Comparison of ENCODE assay signal across 8 cellular contexts in the genomic region with DNA sequence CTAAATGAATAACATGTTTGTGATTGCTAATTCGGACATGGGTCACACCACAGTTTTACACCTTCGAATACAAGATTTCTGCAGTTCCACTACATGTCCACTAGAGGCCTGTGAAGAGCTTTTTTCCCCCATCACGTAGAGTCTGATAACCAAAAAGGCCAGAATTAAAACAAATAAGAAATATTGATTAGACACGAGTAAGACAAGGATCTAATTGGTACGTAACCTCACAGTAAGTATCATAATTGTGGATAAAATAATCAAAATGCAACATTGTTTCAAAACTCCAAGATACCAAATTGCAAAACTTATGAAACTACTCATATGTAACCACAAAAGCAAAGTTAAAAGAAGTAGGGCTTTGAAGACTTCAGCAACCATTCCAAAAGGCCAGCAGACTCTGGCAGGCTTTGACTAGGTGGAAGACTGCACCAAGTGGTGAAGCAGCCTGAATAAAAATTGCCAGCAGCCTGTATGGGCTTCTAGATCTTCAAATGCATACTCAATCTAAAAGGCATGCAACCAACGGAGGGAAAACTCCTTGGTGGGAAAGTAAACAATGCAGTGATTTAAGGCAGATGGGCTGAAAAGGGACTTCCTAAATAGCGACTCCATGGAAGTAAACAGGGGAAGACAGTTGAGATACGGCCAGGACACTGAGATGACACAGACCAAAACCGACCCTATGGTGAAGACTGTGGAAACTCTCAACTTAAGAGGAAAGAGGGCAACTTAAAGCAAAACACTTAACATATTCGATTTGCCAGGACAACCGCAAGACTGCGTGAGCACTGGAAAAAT. TPM values are rescaled to one million over a fixed set of nuclear protein-coding genes. Genes with fewer than 3 reads are reported as not detected.
DNase-seq lines count a peak whose midpoint lies in the region; ATAC-seq, FAIRE-seq and TF ChIP-seq lines count a peak whose summit lies in the region.

No MANE protein-coding gene starts in this region.

- H3K4me1 Mint-ChIP-seq in naive thymus-derived CD8-positive, alpha-beta T cell, result peaks cover 0 to 6% (median 2%) of the 10 kb centered on the region in 4 donors

- H3K27ac Mint-ChIP-seq in naive thymus-derived CD8-positive, alpha-beta T cell, result peak overlapping the region in 1 of 10 donors; percentile 12

- peak overlapping the region; percentile 29 for H3K4me2 ChIP-seq in KMS-11

- H3K9ac ChIP-seq in KMS-11, result no peak overlapping the region

- H3K27ac ChIP-seq in KMS-11, result no peak overlapping the region
- H3K27ac ChIP-seq in effector memory CD4-positive, alpha-beta T cell (ENCODE audit: insufficient read depth, low read length, poor library complexity, severe bottlenecking), result no peak overlapping the region

- peaks cover 15% of the 10 kb centered on the region for H3K4me1 ChIP-seq in KMS-11 (ENCODE audit: low read depth, poor library complexity, severe bottlenecking)
- no peaks in the 10 kb centered on the region for H3K4me1 ChIP-seq in effector memory CD4-positive, alpha-beta T cell (ENCODE audit: control insufficient read depth, insufficient read depth, low read length, poor library complexity, severe bottlenecking)

- TF ChIP-seq CTCF in D721Med (IDR thresholded peaks at IDR 0.05; ENCODE audit: insufficient read depth, missing control alignments) (peak; percentile 94), KMS-11 (conservative IDR thresholded peaks at IDR 0.05; ENCODE audit: low read depth, low read length) (peak; percentile 81)

- no peaks in the 10 kb centered on the region for H3K36me3 ChIP-seq in KMS-11 (ENCODE audit: insufficient read depth)
- H3K36me3 ChIP-seq in effector memory CD4-positive, alpha-beta T cell (ENCODE audit: control insufficient read depth, insufficient read depth, low read length), result no peaks in the 10 kb centered on the region

- H4K20me1 ChIP-seq in KMS-11 (ENCODE audit: insufficient read depth), result no peaks in the 10 kb centered on the region

- H2AFZ ChIP-seq in KMS-11 (ENCODE audit: low read depth), result no peak overlapping the region

- H3K9me3 Mint-ChIP-seq in naive thymus-derived CD8-positive, alpha-beta T cell, result peaks cover 0 to 16% (median 4%) of the 10 kb centered on the region in 9 donors

- peak; percentile 57 for ATAC-seq in GM19328 (IDR thresholded peaks at IDR 0.05; ENCODE audit: unreplicated experiment)
- ATAC-seq in esophagus mucosa, result peak; percentile 55
- peak; percentile 39 to 61 for ATAC-seq in naive thymus-derived CD8-positive, alpha-beta T cell

- H3K79me2 ChIP-seq in KMS-11 (ENCODE audit: insufficient read depth, low read depth), result no peaks in the 10 kb centered on the region

- no peaks in the 10 kb centered on the region for H3K27me3 ChIP-seq in KMS-11 (ENCODE audit: insufficient read depth, low read depth)
- H3K27me3 ChIP-seq in effector memory CD4-positive, alpha-beta T cell (replicated peaks; ENCODE audit: control insufficient read depth, insufficient read depth, low read length, poor library complexity, severe bottlenecking), result no peaks in the 10 kb centered on the region

- peaks cover 0 to 2% (median 0%) of the 10 kb centered on the region in 3 donors for H3K36me3 Mint-ChIP-seq in naive thymus-derived CD8-positive, alpha-beta T cell

- no peak overlapping the region for H3K4me3 Mint-ChIP-seq in naive thymus-derived CD8-positive, alpha-beta T cell

- in situ Hi-C loops in SK-MEL-5 (cut with HindIII; ENCODE audit: low pct_unique_long_range_greater_than_20kb, low sequenced_read_pairs), result no loop called here

- POLR2A ChIA-PET in naive thymus-derived CD8-positive, alpha-beta T cell (lab: Charles Lee), result interaction anchor here (0.5 to 1.0 kb wide), 2 partner anchors 314 to 316 kb away, joined by 3 to 5 read pairs; no protein-coding TSS in a partner anchor

- DNase-seq in D721Med (ENCODE audit: insufficient read length, low spot score), result no peak
- DNase-seq in SK-MEL-5 (ENCODE audit: low read depth, low spot score), result peak; percentile 64
- peak in 4 of 10 donors; percentile 6 to 53 (median 46) for DNase-seq in naive thymus-derived CD8-positive, alpha-beta T cell
- DNase-seq in effector memory CD4-positive, alpha-beta T cell, result no peak
- DNase-seq in stimulated activated CD4-positive, alpha-beta T cell treated with anti-CD3 and anti-CD28 coated beads, Interleukin-12 subunit alpha, Interleukin-12 subunit beta, amount 100 ng/mL, for 4 hours, result no peak

- peak; percentile 48 for FAIRE-seq in D721Med (lab: Jason Lieb, UNC)

- H3K4me3 ChIP-seq in KMS-11 (IDR thresholded peaks at IDR 0.05; ENCODE audit: insufficient read depth, low read depth, low read length), result no peak overlapping the region
- no peak overlapping the region for H3K4me3 ChIP-seq in effector memory CD4-positive, alpha-beta T cell (ENCODE audit: insufficient read depth, low read depth, low read length, poor library complexity, severe bottlenecking)

- H3K9me3 ChIP-seq in effector memory CD4-positive, alpha-beta T cell (ENCODE audit: control insufficient read depth, low read length), result no peaks in the 10 kb centered on the region

- H3K27me3 Mint-ChIP-seq in naive thymus-derived CD8-positive, alpha-beta T cell, result peaks cover 0 to 14% (median 0%) of the 10 kb centered on the region in 5 donors

RNA-seq across cellular contexts. Expression of a gene that starts 56.7 kb away (rescaled TPM):
- 4.5 and 8.5 TPM in 2 replicates for total RNA-seq in SK-MEL-5 (2014; rRNA removed; shearing (Covaris generic))
- 5.3 and 6.2 TPM in 2 replicates for polyA plus RNA-seq in SK-MEL-5 (2015; cell fraction: cytosol; rRNA removed)
- 11.6 and 17.2 TPM in 2 replicates for polyA plus RNA-seq in SK-MEL-5 (2015; cell fraction: nucleus; rRNA removed)
- 2.3 TPM for total RNA-seq in esophagus mucosa
- not detected for total RNA-seq in naive thymus-derived CD8-positive, alpha-beta T cell
- polyA plus RNA-seq in naive thymus-derived CD8-positive, alpha-beta T cell, result not detected
